ENCODE assay signal across 15 cellular contexts in the genomic region with DNA sequence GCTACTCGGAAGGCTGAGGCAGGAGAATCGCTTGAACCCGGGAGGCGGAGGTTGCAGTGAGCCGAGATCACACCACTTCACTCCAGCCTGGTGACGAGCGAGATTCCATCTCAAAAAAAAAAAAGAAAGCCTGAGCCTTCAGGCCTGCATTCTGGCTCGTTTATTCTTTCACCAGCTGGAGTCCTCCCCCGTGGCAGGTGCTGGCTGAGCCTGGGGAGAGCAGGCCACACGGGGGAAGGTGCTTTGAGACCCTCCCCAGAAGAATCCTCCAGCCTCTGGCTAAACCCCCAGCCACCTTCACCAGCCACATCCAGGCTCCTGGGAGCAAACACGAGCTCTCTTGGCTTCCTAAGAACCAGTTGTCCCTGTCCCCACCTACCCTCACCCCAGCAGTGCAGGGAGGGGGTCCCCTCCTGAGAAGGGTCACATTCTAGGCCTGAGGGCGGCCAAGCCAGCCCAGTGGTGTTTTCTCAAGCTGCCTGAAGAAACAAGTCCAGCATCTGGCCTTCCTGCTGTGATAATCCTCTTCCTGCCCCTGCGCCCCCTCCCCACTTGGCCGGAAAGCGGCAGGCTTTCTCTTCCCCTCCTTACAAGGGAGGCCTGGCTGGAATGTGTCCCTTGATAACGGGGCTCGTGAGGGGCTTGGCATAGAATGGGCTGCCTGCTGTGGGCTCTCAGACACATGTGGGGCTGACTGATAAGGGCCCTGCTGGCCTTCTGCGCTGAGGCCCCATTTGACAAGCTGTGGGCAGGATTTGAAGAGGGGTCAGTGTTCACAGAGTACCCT. TPM values are rescaled to one million over a fixed set of nuclear protein-coding genes. Genes with fewer than 3 reads are reported as not detected.
DNase-seq lines count a peak whose midpoint lies in the region; ATAC-seq, FAIRE-seq and TF ChIP-seq lines count a peak whose summit lies in the region.
"Had no signal": no experiment of that assay in that cellular context is flagged by ENCODE, and none has a peak within 500 bp of the region (broad histone marks: within the 10 kb centered on the region; RNA-seq: fewer than 3 reads in every experiment).

No MANE protein-coding gene starts in this region.

- FAIRE-seq in GM12891 (lab: Jason Lieb, UNC) = no peak
- FAIRE-seq: frontal cortex had no signal

- TF ChIP-seq POLR2A in GM12891 (IDR thresholded peaks at IDR 0.05; ENCODE audit: low read depth, low read length) = no peak

- H3K4me1 ChIP-seq in iPS-18a (ENCODE audit: control insufficient read depth, low read depth, low read length) = peaks cover 16% of the 10 kb centered on the region
- H3K4me1 ChIP-seq: HAP-1 had no signal

- no peaks in the 10 kb centered on the region for H3K27me3 ChIP-seq in iPS-18a (ENCODE audit: control insufficient read depth, insufficient read depth, low read length)

- no peaks in the 10 kb centered on the region for H3K36me3 ChIP-seq in iPS-18a (ENCODE audit: control insufficient read depth, low read depth, low read length)
- H3K36me3 ChIP-seq: HAP-1 had no signal

- H3K4me3 ChIP-seq in iPS-18a (ENCODE audit: low read length) = peak overlapping the region; percentile 38
- H3K4me3 ChIP-seq: HAP-1 had no signal

- CTCF ChIA-PET in RWPE1 (lab: Yijun Ruan, JAX) = interaction anchor here (0.6 kb wide), 3 partner anchors 47 to 605 kb away, joined by 3 to 6 read pairs (median 5); no protein-coding TSS in a partner anchor

- no peak for TF ChIP-seq CTCF in RWPE1 (conservative IDR thresholded peaks at IDR 0.05; ENCODE audit: low read depth)

- no peaks in the 10 kb centered on the region for H3K9me3 ChIP-seq in iPS-18a (ENCODE audit: control insufficient read depth, low read depth, low read length)
- H3K9me3 ChIP-seq: HAP-1 had no signal

- intact Hi-C loops in sciatic nerve (cut with DNase I) = loop anchor here (10.0 kb wide), 1 partner anchor 156 kb away; no protein-coding TSS in a partner anchor

- DNase-seq in NCI-H146 (lab: John Stamatoyannopoulos, UW) = peak; percentile 39
- DNase-seq in sciatic nerve (ENCODE audit: low spot score) = peak; percentile 45
- no peak for DNase-seq in RWPE1 (ENCODE audit: low spot score)
- no peak for DNase-seq in Ammon's horn (ENCODE audit: low spot score)
- no peak for DNase-seq in GM12891 (ENCODE audit: insufficient read length, low spot score)
- DNase-seq: midbrain, NCI-H2029, PC-3, substantia nigra had no signal

- ATAC-seq in sciatic nerve = peak; percentile 35
- ATAC-seq: PC-3 had no signal

- no peak overlapping the region for H3K9ac ChIP-seq in iPS-18a (ENCODE audit: low read length)
- H3K9ac ChIP-seq: KMS-11 had no signal

- POLR2A ChIA-PET in RWPE1 (lab: Yijun Ruan, JAX; ENCODE audit: low non-redundant PET) = no interaction called here

- H3K27ac ChIP-seq in angular gyrus (ENCODE audit: low read depth, low read length) (peak overlapping the region; percentile 19), iPS-18a (ENCODE audit: low read length) (peak overlapping the region; percentile 87), RWPE1 (no peak overlapping the region)
- H3K27ac ChIP-seq: KMS-11 had no signal

TF ChIP-seq in GM12891, 5 proteins besides CTCF, POLR2A, EP300 and RAD21:
- no peak for TF ChIP-seq POLR2AphosphoS5 (IDR thresholded peaks at IDR 0.05; ENCODE audit: low read depth, low read length)
- no peak for TF ChIP-seq POU2F2 (IDR thresholded peaks at IDR 0.05; ENCODE audit: low read depth, low read length)
- no peak for TF ChIP-seq TAF1 (IDR thresholded peaks at IDR 0.05; ENCODE audit: low read depth, low read length)
- TF ChIP-seq SPI1 (IDR thresholded peaks at IDR 0.05; ENCODE audit: low read depth, low read length) = no peak
- TF ChIP-seq PAX5 (IDR thresholded peaks at IDR 0.05; ENCODE audit: insufficient read depth, low read length, severe bottlenecking) = no peak

RNA-seq across cellular contexts. Expression of gene PLPP7, which starts 41.5 kb away (rescaled TPM):
- total RNA-seq in sciatic nerve = 8.6 TPM
- 0.19 TPM for polyA plus RNA-seq in GM12891 (2012; ENCODE audit: low read depth, missing spikeins)
- total RNA-seq: PC-3; T-helper 2 cell treated with Interferon-gamma antibody and Interleukin-4, amounts not matched to agents 100 ng/mL and 5 ng/mL, for 36 hours had no signal

RNA-seq across cellular contexts. Expression of gene FAM78A, which starts 54.7 kb away (rescaled TPM):
- 4.2 TPM for total RNA-seq in sciatic nerve
- 11.3 TPM for polyA plus RNA-seq in GM12891 (2012; ENCODE audit: low read depth, missing spikeins)

Comparison
In these comparisons a context has a peak if more than half of its experiments do, and no peak if none do; other contexts are left out.
1. DNase-seq: peak in NCI-H146 (single experiment) and sciatic nerve (single experiment); none in RWPE1 (single experiment), Ammon's horn (single experiment) and GM12891 (single experiment).